12 cellular contexts compared by ENCODE assay signal in the genomic region with DNA sequence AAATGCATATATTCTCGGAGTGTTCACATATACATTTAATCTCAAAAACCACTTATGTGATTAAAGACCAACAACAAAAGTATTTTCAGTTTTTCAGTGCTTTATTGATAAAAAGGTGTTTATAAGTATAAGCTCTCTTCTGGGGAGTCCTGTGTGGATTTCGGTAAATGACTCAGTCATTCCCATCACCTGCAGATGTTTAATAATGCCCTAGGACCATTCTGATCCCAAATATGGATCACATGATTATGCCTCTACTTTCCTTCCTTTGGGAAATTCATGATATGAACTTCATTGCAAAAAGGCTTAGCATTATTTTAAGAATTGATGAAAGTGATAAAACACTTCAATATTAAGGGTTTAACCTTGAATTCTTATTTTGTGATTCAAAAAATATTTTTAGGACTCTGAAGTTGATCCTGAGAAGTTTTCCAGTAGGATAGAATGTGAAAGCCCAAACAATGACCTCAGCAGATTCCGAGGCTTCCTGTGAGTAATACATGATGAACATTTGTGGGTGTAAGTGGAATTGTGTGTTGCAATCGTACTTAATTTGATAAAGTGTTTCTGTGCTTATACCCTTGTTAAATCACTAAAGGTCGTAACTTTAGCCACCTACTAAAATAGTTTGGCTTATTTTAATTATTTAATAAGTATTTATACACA. TPM values are rescaled to one million over a fixed set of nuclear protein-coding genes. Genes with fewer than 3 reads are reported as not detected.
A peak's percentile ranks its signal among the peaks of the same experiment; 100 is the strongest.
DNase-seq lines count a peak whose midpoint lies in the region; ATAC-seq and TF ChIP-seq lines count a peak whose summit lies in the region.
"Had no signal": no experiment of that assay in that cellular context is flagged by ENCODE, and none has a peak within 500 bp of the region (broad histone marks: within the 10 kb centered on the region; RNA-seq: fewer than 3 reads in every experiment).

No MANE protein-coding gene starts in this region.

- no peak for TF ChIP-seq CTCF in osteoblast (IDR thresholded peaks at IDR 0.05; ENCODE audit: extremely low read depth, low read depth, low read length)

- no peak for ATAC-seq in HG03025 (IDR thresholded peaks at IDR 0.05; ENCODE audit: low FRiP score, unreplicated experiment)
- ATAC-seq: Panc1 had no signal

- peaks cover 12% of the 10 kb centered on the region for H3K79me2 ChIP-seq in osteoblast (ENCODE audit: insufficient read depth, low read length)

- H4K20me1 ChIP-seq in osteoblast (ENCODE audit: insufficient read depth, low read length): no peaks in the 10 kb centered on the region

- H3K27ac ChIP-seq in SJCRH30: peak overlapping the region; percentile 3; the same call in 1 of the 2 replicates
- H3K27ac ChIP-seq in osteoblast (ENCODE audit: low read depth, low read length): peak overlapping the region; percentile 99

- H3K4me3 ChIP-seq in SJCRH30 (no peak overlapping the region), osteoblast (ENCODE audit: insufficient read depth, low read length) (no peak overlapping the region)

- no peak overlapping the region for H2AFZ ChIP-seq in osteoblast (ENCODE audit: low read length)

- DNase-seq in AG20443 (ENCODE audit: low spot score) (peak; percentile 67), SJCRH30 (peak in 1 of 2 experiments; percentile 7), fibroblast of peridontal ligament (ENCODE audit: extremely low read depth) (peak; percentile 97), osteoblast (ENCODE audit: insufficient read length, low spot score, missing footprints) (no peak), DMS114 treated with DMSO at 0.1 percent for 48 hours (lab: John Stamatoyannopoulos, UW; ENCODE audit: unreplicated experiment) (no peak), NCI-H2171 (lab: John Stamatoyannopoulos, UW) (no peak), cerebellar nuclear complex (lab: John Stamatoyannopoulos, UW) (no peak)
- DNase-seq: Caco-2; MV-4-11; stimulated activated CD4-positive, alpha-beta T cell treated with anti-CD3 and anti-CD28 coated beads, Interleukin-2, amount 100 ng/mL, for 48 hours had no signal

- H3K36me3 ChIP-seq in SJCRH30: no peaks in the 10 kb centered on the region
- peaks cover 27% of the 10 kb centered on the region for H3K36me3 ChIP-seq in osteoblast (ENCODE audit: insufficient read depth, low read length)

- peak overlapping the region; percentile 69 for H3K4me2 ChIP-seq in osteoblast (ENCODE audit: insufficient read depth, low read length)

- H3K9me3 ChIP-seq in SJCRH30 (replicated peaks) (no peaks in the 10 kb centered on the region), osteoblast (ENCODE audit: low read depth, low read length) (no peaks in the 10 kb centered on the region)

- no peaks in the 10 kb centered on the region; the same call in 1 of the 2 replicates for H3K4me1 ChIP-seq in SJCRH30
- peaks cover 39% of the 10 kb centered on the region for H3K4me1 ChIP-seq in osteoblast (ENCODE audit: insufficient read depth, low read length)

- H3K27me3 ChIP-seq in SJCRH30 (no peaks in the 10 kb centered on the region), osteoblast (ENCODE audit: insufficient read depth, low read length) (no peaks in the 10 kb centered on the region)

RNA-seq across cellular contexts. Expression of a gene that starts 40.2 kb away (rescaled TPM):
- 2.6 and 2.7 TPM in 2 replicates for total RNA-seq in SJCRH30 (2014; rRNA removed; shearing (Covaris generic))
- 49.8 and 51.8 TPM in 2 replicates for total RNA-seq in osteoblast

Comparison
In these comparisons a context has a peak if more than half of its experiments do, and no peak if none do; other contexts are left out.
1. DNase-seq: peak in AG20443 (single experiment) and fibroblast of peridontal ligament (single experiment); none in osteoblast (single experiment), DMS114 treated with DMSO at 0.1 percent for 48 hours (single experiment), NCI-H2171 (single experiment) and cerebellar nuclear complex (0 of 2).
2. RNA of a gene that starts 40.2 kb away (total RNA-seq): 49.8 to 51.8 TPM in osteoblast; 2.6 to 2.7 TPM in SJCRH30; every median in the first group is over 10 times any median in the second.